Comparison of ENCODE assay signal across 14 cellular contexts in the genomic region with DNA sequence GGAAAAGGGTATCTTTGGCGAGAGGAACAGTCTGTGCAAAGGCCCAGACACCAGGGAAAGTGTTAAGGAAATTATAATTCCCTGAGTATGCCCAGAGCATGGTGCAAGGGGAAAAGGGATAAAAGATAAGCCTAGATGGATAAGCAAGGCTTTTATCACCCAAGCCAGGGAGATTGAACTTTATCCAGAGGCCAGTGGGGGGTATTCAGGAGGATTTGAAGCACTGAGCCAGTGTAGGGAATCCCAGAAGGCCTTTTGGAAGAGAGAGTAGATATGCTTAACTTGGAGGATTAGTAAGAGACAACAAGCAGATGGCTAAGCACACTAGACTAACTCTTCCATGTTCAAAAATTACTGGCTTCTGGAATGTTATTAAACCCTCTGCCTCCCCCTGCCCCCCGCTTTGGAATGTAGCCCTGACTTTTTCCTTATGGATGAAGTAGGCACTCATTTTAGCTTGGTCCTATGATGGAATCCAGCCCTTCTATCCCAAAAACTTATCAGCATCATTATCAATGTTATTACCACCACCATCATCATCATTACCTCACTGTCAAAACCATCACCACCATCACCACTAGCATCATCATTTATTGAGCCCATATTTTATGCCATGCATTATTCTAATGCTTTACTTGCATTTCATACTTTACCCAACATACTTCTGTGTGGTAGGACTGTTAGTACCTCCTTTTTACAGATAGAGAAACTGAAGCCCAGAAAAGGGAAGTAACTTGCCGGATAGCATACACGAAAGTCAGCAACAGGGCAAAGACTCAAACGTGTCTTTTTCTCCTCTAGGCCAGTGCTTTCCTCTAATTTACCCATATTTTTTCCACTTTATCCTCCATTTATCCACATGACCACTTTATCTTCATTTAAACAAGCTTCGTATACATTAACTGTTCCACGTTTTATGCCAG.
DNase-seq lines count a peak whose midpoint lies in the region; ATAC-seq, FAIRE-seq and TF ChIP-seq lines count a peak whose summit lies in the region.
"Had no signal": no experiment of that assay in that cellular context is flagged by ENCODE, and none has a peak within 500 bp of the region (broad histone marks: within the 10 kb centered on the region; RNA-seq: fewer than 3 reads in every experiment).

No MANE protein-coding gene starts in this region.

- peak; percentile 71 for ATAC-seq in GM19328 (IDR thresholded peaks at IDR 0.05; ENCODE audit: unreplicated experiment)
- ATAC-seq in HG02852 (IDR thresholded peaks at IDR 0.05; ENCODE audit: unreplicated experiment) = peak; percentile 81
- no peak for ATAC-seq in left colon
- ATAC-seq: HCT116 had no signal

- FAIRE-seq in H54 (lab: Jason Lieb, UNC) = no peak

- peaks cover 84% of the 10 kb centered on the region for H3K36me3 ChIP-seq in mesodermal cell (ENCODE audit: control insufficient read depth, insufficient read depth, low read length)
- peaks cover 0 to 14% (median 0%) of the 10 kb centered on the region in 3 donors for H3K36me3 ChIP-seq in tibial nerve
- H3K36me3 ChIP-seq in breast epithelium = no peaks in the 10 kb centered on the region

- H3K27me3 ChIP-seq in tibial nerve (no peaks in the 10 kb centered on the region), breast epithelium (no peaks in the 10 kb centered on the region)

- DNase-seq in Kasumi-1 (lab: John Stamatoyannopoulos, UW) (peak; percentile 71 to 79), left colon (no peak), H54 (ENCODE audit: insufficient read length, low spot score) (no peak), tibial nerve (ENCODE audit: low spot score in 2 of 2) (no peak), breast epithelium (ENCODE audit: low spot score in 2 of 2) (no peak)
- DNase-seq: activated CD8-positive, alpha-beta memory T cell treated with anti-CD3 and anti-CD28 coated beads, Interleukin-2, amount 50 U/mL, for 48 hours; caudate nucleus; NCI-H1694 treated with DMSO at 0.1 percent for 48 hours; SK-N-SH; stimulated activated CD4-positive, alpha-beta T cell treated with anti-CD3 and anti-CD28 coated beads, Interleukin-12 subunit alpha, Interleukin-12 subunit beta, amount 100 ng/mL, for 4 hours had no signal

- no peaks in the 10 kb centered on the region for H3K9me3 ChIP-seq in mesodermal cell (ENCODE audit: control insufficient read depth, low read length)
- no peaks in the 10 kb centered on the region for H3K9me3 ChIP-seq in tibial nerve
- H3K9me3 ChIP-seq in breast epithelium = no peaks in the 10 kb centered on the region
- H3K9me3 ChIP-seq: SK-N-SH had no signal

- intact Hi-C loops in left colon (cut with DNase I, micrococcal nuclease) (no loop called here), breast epithelium (cut with DNase I; ENCODE audit: low total_unique reads) (no loop called here)

- H3K27ac ChIP-seq in mesodermal cell (ENCODE audit: low read depth, low read length, severe bottlenecking) = peak overlapping the region; percentile 32
- H3K27ac ChIP-seq in tibial nerve = no peak overlapping the region
- no peak overlapping the region for H3K27ac ChIP-seq in breast epithelium

- TF ChIP-seq EP300 in tibial nerve (IDR thresholded peaks at IDR 0.05) = no peak

- WGBS in mesodermal cell (ENCODE audit: insufficient coverage in 2 of 2), 2 experiments = 94 to 97% methylated on average over 6 of the region's 7 CpGs
- WGBS in tibial nerve, 2 donors = 80 to 85% methylated on average over 7 of the region's 7 CpGs

- H3K4me1 ChIP-seq in mesodermal cell (ENCODE audit: control insufficient read depth, insufficient read depth, low read length, poor library complexity, severe bottlenecking) (peaks cover 3% of the 10 kb centered on the region), tibial nerve (no peaks in the 10 kb centered on the region), breast epithelium (no peaks in the 10 kb centered on the region)

- TF ChIP-seq POLR2A in H54 (IDR thresholded peaks at IDR 0.05; ENCODE audit: low read depth, low read length) = no peak
- no peak for TF ChIP-seq POLR2A in tibial nerve (IDR thresholded peaks at IDR 0.05)
- TF ChIP-seq POLR2A in breast epithelium (IDR thresholded peaks at IDR 0.05) = no peak

- no peak for TF ChIP-seq CTCF in tibial nerve (IDR thresholded peaks at IDR 0.05)
- TF ChIP-seq CTCF in breast epithelium (IDR thresholded peaks at IDR 0.05) = no peak

- no peak overlapping the region for H3K4me3 ChIP-seq in mesodermal cell (ENCODE audit: extremely low read depth, insufficient read depth, low read length, poor library complexity, severe bottlenecking)
- H3K4me3 ChIP-seq in tibial nerve = no peak overlapping the region
- no peak overlapping the region for H3K4me3 ChIP-seq in breast epithelium

Comparison
In these comparisons a context has a peak if more than half of its experiments do, and no peak if none do; other contexts are left out.
1. DNase-seq: peak in Kasumi-1 (2 of 2); none in left colon (0 of 2), H54 (single experiment), tibial nerve (0 of 2) and breast epithelium (0 of 2).